ENCODE assay signal across 1 cellular context in the genomic region with DNA sequence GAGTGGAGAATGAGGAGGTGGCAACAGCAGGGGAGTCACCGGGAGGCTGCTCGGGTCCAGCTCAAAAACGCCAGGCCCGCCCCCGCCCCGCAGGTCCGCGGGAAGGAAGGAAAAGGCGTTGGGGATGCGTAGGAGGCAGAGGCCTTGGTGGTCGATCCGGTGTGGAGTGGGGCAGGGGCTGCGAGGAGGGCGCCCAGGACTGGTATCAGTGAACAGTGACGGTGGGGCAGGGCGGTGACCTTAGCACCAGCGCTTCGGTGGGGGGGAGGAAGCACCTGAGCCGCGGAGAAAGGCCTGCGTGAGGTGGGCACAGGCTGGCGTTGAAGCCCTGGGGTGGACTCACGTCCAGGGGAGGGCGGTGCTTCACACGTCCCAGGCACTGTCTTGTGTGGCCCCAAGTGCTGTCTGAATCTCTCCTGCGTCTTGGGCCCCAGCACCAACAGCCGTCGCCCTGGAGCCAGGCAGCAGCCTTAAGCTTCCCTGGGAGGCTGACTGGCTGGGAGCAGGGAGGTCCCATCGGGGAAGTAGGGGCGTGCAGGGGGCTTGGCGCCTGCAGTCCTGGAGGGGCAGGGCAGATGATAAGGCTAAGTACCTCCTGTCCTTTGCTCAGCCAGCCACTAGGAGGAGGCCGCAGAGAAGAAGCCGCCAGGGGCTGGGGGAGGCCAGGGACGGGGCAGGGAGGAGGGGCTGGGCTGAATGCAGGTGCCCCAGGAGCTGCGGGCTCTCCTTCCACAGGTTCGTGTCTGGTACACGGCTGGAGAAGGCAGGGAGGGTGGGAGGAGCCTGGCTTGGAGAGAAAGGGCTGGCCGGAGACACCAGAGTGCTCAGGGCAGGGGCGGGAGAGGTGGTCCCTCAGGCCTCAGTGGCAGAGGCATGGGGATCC.
TF ChIP-seq lines count a peak whose summit lies in the region.

No MANE protein-coding gene starts in this region.

TF ChIP-seq in HepG2, 621 proteins besides CTCF, POLR2A, EP300 and RAD21 (continued from another document and continues in another):
- TF ChIP-seq, protein P1, sequence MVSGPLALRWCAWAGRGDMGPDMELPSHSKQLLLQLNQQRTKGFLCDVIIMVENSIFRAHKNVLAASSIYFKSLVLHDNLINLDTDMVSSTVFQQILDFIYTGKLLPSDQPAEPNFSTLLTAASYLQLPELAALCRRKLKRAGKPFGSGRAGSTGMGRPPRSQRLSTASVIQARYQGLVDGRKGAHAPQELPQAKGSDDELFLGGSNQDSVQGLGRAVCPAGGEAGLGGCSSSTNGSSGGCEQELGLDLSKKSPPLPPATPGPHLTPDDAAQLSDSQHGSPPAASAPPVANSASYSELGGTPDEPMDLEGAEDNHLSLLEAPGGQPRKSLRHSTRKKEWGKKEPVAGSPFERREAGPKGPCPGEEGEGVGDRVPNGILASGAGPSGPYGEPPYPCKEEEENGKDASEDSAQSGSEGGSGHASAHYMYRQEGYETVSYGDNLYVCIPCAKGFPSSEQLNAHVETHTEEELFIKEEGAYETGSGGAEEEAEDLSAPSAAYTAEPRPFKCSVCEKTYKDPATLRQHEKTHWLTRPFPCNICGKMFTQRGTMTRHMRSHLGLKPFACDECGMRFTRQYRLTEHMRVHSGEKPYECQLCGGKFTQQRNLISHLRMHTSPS (CRISPR knock-in tag; IDR thresholded peaks at IDR 0.05; ENCODE audit: low read depth) = 0 out of 2 replicates have a peak, but pooled peaks have one; percentile 16
- TF ChIP-seq TAF15 (IDR thresholded peaks at IDR 0.05; ENCODE audit: low read depth, low read length, poor library complexity, severe bottlenecking) (no peak), MXI1 (IDR thresholded peaks at IDR 0.05; ENCODE audit: borderline replicate concordance, low read depth, low read length) (0 out of 3 replicates have a peak, but pooled peaks have one; percentile 31), PITX1 (CRISPR knock-in tag; IDR thresholded peaks at IDR 0.05) (peak; percentile 62; the same call in 1 of the 2 replicates), STAG1 (CRISPR knock-in tag; IDR thresholded peaks at IDR 0.05) (peak; percentile 38), AGO2 (optimal IDR thresholded peaks at IDR 0.05; ENCODE audit: low read depth, low read length) (peak; percentile 40), ATF7-NPFF (CRISPR knock-in tag; IDR thresholded peaks at IDR 0.05; ENCODE audit: low read depth) (no peak), KDM3A (CRISPR knock-in tag; IDR thresholded peaks at IDR 0.05; ENCODE audit: low read depth) (0 out of 2 replicates have a peak, but pooled peaks have one; percentile 44), TBX2 (CRISPR knock-in tag; IDR thresholded peaks at IDR 0.05; ENCODE audit: borderline replicate concordance) (peak; percentile 77), ZNF136 (CRISPR knock-in tag; IDR thresholded peaks at IDR 0.05; ENCODE audit: low read depth) (no peak), ZNF776 (CRISPR knock-in tag; IDR thresholded peaks at IDR 0.05) (peak; percentile 47; the same call in 1 of the 2 replicates), ZBTB7A (CRISPR knock-in tag; IDR thresholded peaks at IDR 0.05) (peak; percentile 86; the same call in 1 of the 2 replicates), ZNF605 (CRISPR knock-in tag; IDR thresholded peaks at IDR 0.05) (peak; percentile 24; the same call in 1 of the 2 replicates), ZNF224 (CRISPR knock-in tag; IDR thresholded peaks at IDR 0.05) (no peak), ZBTB20 (CRISPR knock-in tag; IDR thresholded peaks at IDR 0.05; ENCODE audit: borderline replicate concordance, low read depth) (0 out of 2 replicates have a peak, but pooled peaks have one; percentile 47), SOX6 (IDR thresholded peaks at IDR 0.05) (no peak), SOX6 (CRISPR knock-in tag; IDR thresholded peaks at IDR 0.05) (0 out of 2 replicates have a peak, but pooled peaks have one; percentile 10), MAZ (IDR thresholded peaks at IDR 0.05; ENCODE audit: borderline replicate concordance, low read depth, low read length) (no peak), MAZ (CRISPR knock-in tag; IDR thresholded peaks at IDR 0.05; ENCODE audit: low read depth) (peak; percentile 59; the same call in 1 of the 2 replicates), NRL (CRISPR knock-in tag; IDR thresholded peaks at IDR 0.05; ENCODE audit: borderline replicate concordance) (peak; percentile 67), LCORL (IDR thresholded peaks at IDR 0.05) (no peak), LCORL (CRISPR knock-in tag; IDR thresholded peaks at IDR 0.05) (peak; percentile 22; the same call in 1 of the 2 replicates), ZC3H4 (CRISPR knock-in tag; IDR thresholded peaks at IDR 0.05; ENCODE audit: borderline replicate concordance) (no peak), SP1 (IDR thresholded peaks at IDR 0.05) (no peak), SP1 (CRISPR knock-in tag; IDR thresholded peaks at IDR 0.05) (0 out of 2 replicates have a peak, but pooled peaks have one; percentile 15), ZSCAN31 (CRISPR knock-in tag; IDR thresholded peaks at IDR 0.05; ENCODE audit: low read depth) (0 out of 2 replicates have a peak, but pooled peaks have one; percentile 51), PHF21A (CRISPR knock-in tag; IDR thresholded peaks at IDR 0.05) (peak; percentile 23; the same call in 1 of the 2 replicates)
- TF ChIP-seq, protein P2, sequence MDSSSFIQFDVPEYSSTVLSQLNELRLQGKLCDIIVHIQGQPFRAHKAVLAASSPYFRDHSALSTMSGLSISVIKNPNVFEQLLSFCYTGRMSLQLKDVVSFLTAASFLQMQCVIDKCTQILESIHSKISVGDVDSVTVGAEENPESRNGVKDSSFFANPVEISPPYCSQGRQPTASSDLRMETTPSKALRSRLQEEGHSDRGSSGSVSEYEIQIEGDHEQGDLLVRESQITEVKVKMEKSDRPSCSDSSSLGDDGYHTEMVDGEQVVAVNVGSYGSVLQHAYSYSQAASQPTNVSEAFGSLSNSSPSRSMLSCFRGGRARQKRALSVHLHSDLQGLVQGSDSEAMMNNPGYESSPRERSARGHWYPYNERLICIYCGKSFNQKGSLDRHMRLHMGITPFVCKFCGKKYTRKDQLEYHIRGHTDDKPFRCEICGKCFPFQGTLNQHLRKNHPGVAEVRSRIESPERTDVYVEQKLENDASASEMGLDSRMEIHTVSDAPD (CRISPR knock-in tag; IDR thresholded peaks at IDR 0.05) = no peak; the same call in 1 of the 2 replicates
- TF ChIP-seq, protein P3, sequence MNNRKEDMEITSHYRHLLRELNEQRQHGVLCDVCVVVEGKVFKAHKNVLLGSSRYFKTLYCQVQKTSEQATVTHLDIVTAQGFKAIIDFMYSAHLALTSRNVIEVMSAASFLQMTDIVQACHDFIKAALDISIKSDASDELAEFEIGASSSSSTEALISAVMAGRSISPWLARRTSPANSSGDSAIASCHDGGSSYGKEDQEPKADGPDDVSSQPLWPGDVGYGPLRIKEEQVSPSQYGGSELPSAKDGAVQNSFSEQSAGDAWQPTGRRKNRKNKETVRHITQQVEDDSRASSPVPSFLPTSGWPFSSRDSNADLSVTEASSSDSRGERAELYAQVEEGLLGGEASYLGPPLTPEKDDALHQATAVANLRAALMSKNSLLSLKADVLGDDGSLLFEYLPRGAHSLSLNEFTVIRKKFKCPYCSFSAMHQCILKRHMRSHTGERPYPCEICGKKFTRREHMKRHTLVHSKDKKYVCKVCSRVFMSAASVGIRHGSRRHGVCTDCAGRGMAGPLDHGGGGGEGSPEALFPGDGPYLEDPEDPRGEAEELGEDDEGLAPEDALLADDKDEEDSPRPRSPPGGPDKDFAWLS (CRISPR knock-in tag; IDR thresholded peaks at IDR 0.05; ENCODE audit: borderline replicate concordance) = no peak
- TF ChIP-seq, protein P4, sequence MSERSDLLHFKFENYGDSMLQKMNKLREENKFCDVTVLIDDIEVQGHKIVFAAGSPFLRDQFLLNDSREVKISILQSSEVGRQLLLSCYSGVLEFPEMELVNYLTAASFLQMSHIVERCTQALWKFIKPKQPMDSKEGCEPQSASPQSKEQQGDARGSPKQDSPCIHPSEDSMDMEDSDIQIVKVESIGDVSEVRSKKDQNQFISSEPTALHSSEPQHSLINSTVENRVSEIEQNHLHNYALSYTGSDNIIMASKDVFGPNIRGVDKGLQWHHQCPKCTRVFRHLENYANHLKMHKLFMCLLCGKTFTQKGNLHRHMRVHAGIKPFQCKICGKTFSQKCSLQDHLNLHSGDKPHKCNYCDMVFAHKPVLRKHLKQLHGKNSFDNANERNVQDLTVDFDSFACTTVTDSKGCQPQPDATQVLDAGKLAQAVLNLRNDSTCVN (CRISPR knock-in tag; IDR thresholded peaks at IDR 0.05; ENCODE audit: borderline replicate concordance) = 0 out of 2 replicates have a peak, but pooled peaks have one; percentile 17
- TF ChIP-seq, protein P5, sequence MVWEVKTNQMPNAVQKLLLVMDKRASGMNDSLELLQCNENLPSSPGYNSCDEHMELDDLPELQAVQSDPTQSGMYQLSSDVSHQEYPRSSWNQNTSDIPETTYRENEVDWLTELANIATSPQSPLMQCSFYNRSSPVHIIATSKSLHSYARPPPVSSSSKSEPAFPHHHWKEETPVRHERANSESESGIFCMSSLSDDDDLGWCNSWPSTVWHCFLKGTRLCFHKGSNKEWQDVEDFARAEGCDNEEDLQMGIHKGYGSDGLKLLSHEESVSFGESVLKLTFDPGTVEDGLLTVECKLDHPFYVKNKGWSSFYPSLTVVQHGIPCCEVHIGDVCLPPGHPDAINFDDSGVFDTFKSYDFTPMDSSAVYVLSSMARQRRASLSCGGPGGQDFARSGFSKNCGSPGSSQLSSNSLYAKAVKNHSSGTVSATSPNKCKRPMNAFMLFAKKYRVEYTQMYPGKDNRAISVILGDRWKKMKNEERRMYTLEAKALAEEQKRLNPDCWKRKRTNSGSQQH (CRISPR knock-in tag; IDR thresholded peaks at IDR 0.05; ENCODE audit: low read depth) = 0 out of 2 replicates have a peak, but pooled peaks have one; percentile 32
- TF ChIP-seq, protein P6, sequence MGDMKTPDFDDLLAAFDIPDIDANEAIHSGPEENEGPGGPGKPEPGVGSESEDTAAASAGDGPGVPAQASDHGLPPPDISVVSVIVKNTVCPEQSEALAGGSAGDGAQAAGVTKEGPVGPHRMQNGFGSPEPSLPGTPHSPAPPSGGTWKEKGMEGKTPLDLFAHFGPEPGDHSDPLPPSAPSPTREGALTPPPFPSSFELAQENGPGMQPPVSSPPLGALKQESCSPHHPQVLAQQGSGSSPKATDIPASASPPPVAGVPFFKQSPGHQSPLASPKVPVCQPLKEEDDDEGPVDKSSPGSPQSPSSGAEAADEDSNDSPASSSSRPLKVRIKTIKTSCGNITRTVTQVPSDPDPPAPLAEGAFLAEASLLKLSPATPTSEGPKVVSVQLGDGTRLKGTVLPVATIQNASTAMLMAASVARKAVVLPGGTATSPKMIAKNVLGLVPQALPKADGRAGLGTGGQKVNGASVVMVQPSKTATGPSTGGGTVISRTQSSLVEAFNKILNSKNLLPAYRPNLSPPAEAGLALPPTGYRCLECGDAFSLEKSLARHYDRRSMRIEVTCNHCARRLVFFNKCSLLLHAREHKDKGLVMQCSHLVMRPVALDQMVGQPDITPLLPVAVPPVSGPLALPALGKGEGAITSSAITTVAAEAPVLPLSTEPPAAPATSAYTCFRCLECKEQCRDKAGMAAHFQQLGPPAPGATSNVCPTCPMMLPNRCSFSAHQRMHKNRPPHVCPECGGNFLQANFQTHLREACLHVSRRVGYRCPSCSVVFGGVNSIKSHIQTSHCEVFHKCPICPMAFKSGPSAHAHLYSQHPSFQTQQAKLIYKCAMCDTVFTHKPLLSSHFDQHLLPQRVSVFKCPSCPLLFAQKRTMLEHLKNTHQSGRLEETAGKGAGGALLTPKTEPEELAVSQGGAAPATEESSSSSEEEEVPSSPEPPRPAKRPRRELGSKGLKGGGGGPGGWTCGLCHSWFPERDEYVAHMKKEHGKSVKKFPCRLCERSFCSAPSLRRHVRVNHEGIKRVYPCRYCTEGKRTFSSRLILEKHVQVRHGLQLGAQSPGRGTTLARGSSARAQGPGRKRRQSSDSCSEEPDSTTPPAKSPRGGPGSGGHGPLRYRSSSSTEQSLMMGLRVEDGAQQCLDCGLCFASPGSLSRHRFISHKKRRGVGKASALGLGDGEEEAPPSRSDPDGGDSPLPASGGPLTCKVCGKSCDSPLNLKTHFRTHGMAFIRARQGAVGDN (CRISPR knock-in tag; IDR thresholded peaks at IDR 0.05) = peak; percentile 74
- TF ChIP-seq, protein P7, sequence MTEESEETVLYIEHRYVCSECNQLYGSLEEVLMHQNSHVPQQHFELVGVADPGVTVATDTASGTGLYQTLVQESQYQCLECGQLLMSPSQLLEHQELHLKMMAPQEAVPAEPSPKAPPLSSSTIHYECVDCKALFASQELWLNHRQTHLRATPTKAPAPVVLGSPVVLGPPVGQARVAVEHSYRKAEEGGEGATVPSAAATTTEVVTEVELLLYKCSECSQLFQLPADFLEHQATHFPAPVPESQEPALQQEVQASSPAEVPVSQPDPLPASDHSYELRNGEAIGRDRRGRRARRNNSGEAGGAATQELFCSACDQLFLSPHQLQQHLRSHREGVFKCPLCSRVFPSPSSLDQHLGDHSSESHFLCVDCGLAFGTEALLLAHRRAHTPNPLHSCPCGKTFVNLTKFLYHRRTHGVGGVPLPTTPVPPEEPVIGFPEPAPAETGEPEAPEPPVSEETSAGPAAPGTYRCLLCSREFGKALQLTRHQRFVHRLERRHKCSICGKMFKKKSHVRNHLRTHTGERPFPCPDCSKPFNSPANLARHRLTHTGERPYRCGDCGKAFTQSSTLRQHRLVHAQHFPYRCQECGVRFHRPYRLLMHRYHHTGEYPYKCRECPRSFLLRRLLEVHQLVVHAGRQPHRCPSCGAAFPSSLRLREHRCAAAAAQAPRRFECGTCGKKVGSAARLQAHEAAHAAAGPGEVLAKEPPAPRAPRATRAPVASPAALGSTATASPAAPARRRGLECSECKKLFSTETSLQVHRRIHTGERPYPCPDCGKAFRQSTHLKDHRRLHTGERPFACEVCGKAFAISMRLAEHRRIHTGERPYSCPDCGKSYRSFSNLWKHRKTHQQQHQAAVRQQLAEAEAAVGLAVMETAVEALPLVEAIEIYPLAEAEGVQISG (CRISPR knock-in tag; IDR thresholded peaks at IDR 0.05) = peak; percentile 66
- TF ChIP-seq, protein P8, sequence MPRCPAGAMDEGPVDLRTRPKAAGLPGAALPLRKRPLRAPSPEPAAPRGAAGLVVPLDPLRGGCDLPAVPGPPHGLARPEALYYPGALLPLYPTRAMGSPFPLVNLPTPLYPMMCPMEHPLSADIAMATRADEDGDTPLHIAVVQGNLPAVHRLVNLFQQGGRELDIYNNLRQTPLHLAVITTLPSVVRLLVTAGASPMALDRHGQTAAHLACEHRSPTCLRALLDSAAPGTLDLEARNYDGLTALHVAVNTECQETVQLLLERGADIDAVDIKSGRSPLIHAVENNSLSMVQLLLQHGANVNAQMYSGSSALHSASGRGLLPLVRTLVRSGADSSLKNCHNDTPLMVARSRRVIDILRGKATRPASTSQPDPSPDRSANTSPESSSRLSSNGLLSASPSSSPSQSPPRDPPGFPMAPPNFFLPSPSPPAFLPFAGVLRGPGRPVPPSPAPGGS (CRISPR knock-in tag; IDR thresholded peaks at IDR 0.05) = 0 out of 2 replicates have a peak, but pooled peaks have one; percentile 30
- TF ChIP-seq, protein P9, sequence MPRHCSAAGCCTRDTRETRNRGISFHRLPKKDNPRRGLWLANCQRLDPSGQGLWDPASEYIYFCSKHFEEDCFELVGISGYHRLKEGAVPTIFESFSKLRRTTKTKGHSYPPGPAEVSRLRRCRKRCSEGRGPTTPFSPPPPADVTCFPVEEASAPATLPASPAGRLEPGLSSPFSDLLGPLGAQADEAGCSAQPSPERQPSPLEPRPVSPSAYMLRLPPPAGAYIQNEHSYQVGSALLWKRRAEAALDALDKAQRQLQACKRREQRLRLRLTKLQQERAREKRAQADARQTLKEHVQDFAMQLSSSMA (CRISPR knock-in tag; IDR thresholded peaks at IDR 0.05) = 0 out of 2 replicates have a peak, but pooled peaks have one; percentile 36
